Comparison of ENCODE assay signal across 12 cellular contexts in genomic region chr6:132202569-132202968, GRCh38.
DNase-seq lines count a peak whose midpoint lies in the region; ATAC-seq and TF ChIP-seq lines count a peak whose summit lies in the region.
"Had no signal": no experiment of that assay in that cellular context is flagged by ENCODE, and none has a peak within 500 bp of the region (broad histone marks: within the 10 kb centered on the region; RNA-seq: fewer than 3 reads in every experiment).

No MANE protein-coding gene starts in this region.

- TF ChIP-seq CTCF in chondrocyte (IDR thresholded peaks at IDR 0.05), result no peak
- TF ChIP-seq CTCF in WERI-Rb-1 (IDR thresholded peaks at IDR 0.05; ENCODE audit: low read depth, low read length), result no peak

- intact Hi-C loops in posterior vena cava (cut with DNase I), result no loop called here

- peak; percentile 77 for DNase-seq in GM04504 (ENCODE audit: low read depth)
- DNase-seq in chondrocyte (ENCODE audit: low spot score), result no peak
- DNase-seq in hepatic stellate cell (ENCODE audit: low spot score), result peak; percentile 64
- DNase-seq in smooth muscle cell of the brain vasculature (ENCODE audit: low read depth, low spot score), result peak; percentile 86
- no peak for DNase-seq in NCI-H2081 (lab: John Stamatoyannopoulos, UW)
- no peak for DNase-seq in WERI-Rb-1
- no peak for DNase-seq in posterior vena cava (ENCODE audit: low spot score)
- DNase-seq: NCI-H1417 treated with DMSO at 0.1 percent for 48 hours, T-helper 17 cell had no signal

- peaks cover 46% of the 10 kb centered on the region for H3K4me1 Mint-ChIP-seq in chondrocyte (ENCODE audit: low read depth)
- H3K4me1 Mint-ChIP-seq: memory B cell, T-helper 17 cell had no signal

- H3K27me3 ChIP-seq in WERI-Rb-1 (ENCODE audit: insufficient read depth, low read depth, severe bottlenecking), result peaks cover 74% of the 10 kb centered on the region

- no peaks in the 10 kb centered on the region for H3K36me3 ChIP-seq in WERI-Rb-1

- H3K4me3 ChIP-seq in WERI-Rb-1 (ENCODE audit: low read depth, low read length), result no peak overlapping the region

- H3K27ac ChIP-seq in WERI-Rb-1, result no peak overlapping the region

- peaks cover 15% of the 10 kb centered on the region for H3K9me3 Mint-ChIP-seq in chondrocyte (ENCODE audit: low read depth)
- H3K9me3 Mint-ChIP-seq: memory B cell; stimulated activated naive CD8-positive, alpha-beta T cell treated with anti-CD3 and anti-CD28 coated beads, Interleukin-15, Interleukin-2, amounts not matched to agents 100 ng/mL and 50 ng/mL, for 24 hours had no signal

- H3K4me3 Mint-ChIP-seq in chondrocyte (ENCODE audit: unreplicated experiment), result no peak overlapping the region
- H3K4me3 Mint-ChIP-seq: memory B cell; stimulated activated naive CD8-positive, alpha-beta T cell treated with anti-CD3 and anti-CD28 coated beads, Interleukin-15, Interleukin-2, amounts not matched to agents 100 ng/mL and 50 ng/mL, for 24 hours; T-helper 17 cell had no signal

- no peaks in the 10 kb centered on the region for H3K27me3 Mint-ChIP-seq in chondrocyte (ENCODE audit: low read depth)

- H3K9me3 ChIP-seq in WERI-Rb-1 (ENCODE audit: severe bottlenecking), result no peaks in the 10 kb centered on the region

- ATAC-seq in HG03025 (IDR thresholded peaks at IDR 0.05; ENCODE audit: low FRiP score, unreplicated experiment), result no peak
- ATAC-seq: T-helper 17 cell had no signal

- no peaks in the 10 kb centered on the region for H3K36me3 Mint-ChIP-seq in chondrocyte (ENCODE audit: low read depth)
- H3K36me3 Mint-ChIP-seq: memory B cell had no signal

- peak overlapping the region; percentile 84 for H3K27ac Mint-ChIP-seq in chondrocyte (ENCODE audit: unreplicated experiment)
- H3K27ac Mint-ChIP-seq: memory B cell; stimulated activated naive CD8-positive, alpha-beta T cell treated with anti-CD3 and anti-CD28 coated beads, Interleukin-15, Interleukin-2, amounts not matched to agents 100 ng/mL and 50 ng/mL, for 24 hours; T-helper 17 cell had no signal

Comparison
In these comparisons a context has a peak if more than half of its experiments do, and no peak if none do; other contexts are left out.
1. DNase-seq: peak in GM04504 (single experiment), hepatic stellate cell (single experiment) and smooth muscle cell of the brain vasculature (single experiment); none in chondrocyte (single experiment), NCI-H2081 (0 of 2), WERI-Rb-1 (single experiment) and posterior vena cava (single experiment).